In genomic region chr6:149158076-149158475, GRCh38 we compare ENCODE assay signal across 26 cellular contexts.
"Had no signal": no experiment of that assay in that cellular context is flagged by ENCODE, and none has a peak within 500 bp of the region (broad histone marks: within the 10 kb centered on the region; RNA-seq: fewer than 3 reads in every experiment).

No MANE protein-coding gene starts in this region.

- H3K9me3 Mint-ChIP-seq: dendritic cell treated with granulocyte-macrophage colony-stimulating factor and Interleukin-4, amounts not matched to agents 40 ng/mL and 50 ng/mL, for 4 days; effector memory CD8-positive, alpha-beta T cell; endodermal cell had no signal

- H3K27me3 ChIP-seq: colonic mucosa, gastroesophageal sphincter, heart left ventricle, left lung had no signal

- H3K4me3 Mint-ChIP-seq: dendritic cell treated with granulocyte-macrophage colony-stimulating factor and Interleukin-4, amounts not matched to agents 40 ng/mL and 50 ng/mL, for 4 days; effector memory CD8-positive, alpha-beta T cell; endodermal cell; mesothelial cell of epicardium; naive B cell; naive thymus-derived CD8-positive, alpha-beta T cell had no signal

- DNase-seq: colonic mucosa; cortex of kidney; effector CD8-positive, alpha-beta T cell; effector memory CD8-positive, alpha-beta T cell; endodermal cell; erythroblast; foreskin keratinocyte; heart left ventricle; hippocampal formation; left cardiac atrium; left lung; left ventricle myocardium superior; lower lobe of right lung; mesenchymal stem cell; mucosa of descending colon; naive B cell; naive thymus-derived CD8-positive, alpha-beta T cell had no signal

- H3K4me1 ChIP-seq: colonic mucosa, foreskin keratinocyte, gastroesophageal sphincter, left lung, lower lobe of right lung had no signal

- H3K27ac Mint-ChIP-seq: dendritic cell treated with granulocyte-macrophage colony-stimulating factor and Interleukin-4, amounts not matched to agents 40 ng/mL and 50 ng/mL, for 4 days; effector memory CD8-positive, alpha-beta T cell; endodermal cell; mesothelial cell of epicardium; naive B cell had no signal

- FAIRE-seq: endometrium, frontal cortex, islet of Langerhans, keratinocyte had no signal

- H3K4me3 ChIP-seq: colonic mucosa, gastroesophageal sphincter, heart left ventricle, left lung, lower lobe of right lung, mucosa of descending colon had no signal

- H3K36me3 ChIP-seq: colonic mucosa, gastroesophageal sphincter, heart left ventricle, left lung, lower lobe of right lung had no signal

- ATAC-seq: effector memory CD8-positive, alpha-beta T cell; esophagus mucosa; foreskin keratinocyte; gastroesophageal sphincter; heart left ventricle; left cardiac atrium; left lung; left ventricle myocardium superior; lower lobe of right lung; mucosa of descending colon; naive thymus-derived CD8-positive, alpha-beta T cell had no signal

- H3K36me3 Mint-ChIP-seq: mesothelial cell of epicardium, naive B cell had no signal

- H3K9me3 ChIP-seq: colonic mucosa, heart left ventricle, left lung, lower lobe of right lung, mucosa of descending colon had no signal

- H3K4me1 Mint-ChIP-seq: endodermal cell, mesothelial cell of epicardium had no signal

- H3K27ac ChIP-seq: colonic mucosa, epithelial cell of prostate, foreskin keratinocyte, gastroesophageal sphincter, heart left ventricle, left lung, lower lobe of right lung had no signal

- H3K27me3 Mint-ChIP-seq: dendritic cell treated with granulocyte-macrophage colony-stimulating factor and Interleukin-4, amounts not matched to agents 40 ng/mL and 50 ng/mL, for 4 days; effector memory CD8-positive, alpha-beta T cell; naive B cell; naive thymus-derived CD8-positive, alpha-beta T cell had no signal
